22 cellular contexts compared by ENCODE assay signal in the genomic region with DNA sequence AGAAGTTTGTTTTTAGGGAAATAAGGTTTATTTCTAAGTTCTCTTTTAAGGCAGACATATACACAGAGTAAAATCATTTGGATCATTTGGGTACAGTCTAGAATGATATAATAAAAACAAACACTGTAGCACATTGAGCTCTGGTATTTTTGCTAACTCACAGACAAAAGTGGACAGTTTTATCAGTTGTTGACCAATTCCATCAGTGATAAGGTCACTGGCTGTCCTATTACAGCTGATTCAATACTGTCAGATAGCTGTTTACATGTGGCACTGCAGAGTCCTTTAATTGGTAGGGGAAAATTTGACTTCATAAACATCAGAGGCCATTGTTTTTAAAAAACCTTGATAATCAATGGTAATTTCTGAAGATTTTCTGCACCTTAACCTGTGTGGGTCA. TPM values are rescaled to one million over a fixed set of nuclear protein-coding genes. Genes with fewer than 3 reads are reported as not detected.
"Had no signal": no experiment of that assay in that cellular context is flagged by ENCODE, and none has a peak within 500 bp of the region (broad histone marks: within the 10 kb centered on the region; RNA-seq: fewer than 3 reads in every experiment).

No MANE protein-coding gene starts in this region.

- H3K27ac ChIP-seq: HL-60, RWPE1 had no signal

- DNase-seq: IMR-90, Karpas-422, KG1, MM.1S, NCI-H1092 treated with DMSO at 0.1 percent for 48 hours, NCI-H1436, NCI-H187, NCI-H2029, NCI-H2081 treated with DMSO at 0.1 percent for 48 hours, NCI-H2171, NCI-H226, NCI-H446, NCI-H510A, NCI-H524 treated with DMSO at 0.1 percent for 48 hours, NCI-H69, NCI-H774, PC-3, SHP77 had no signal

RNA-seq across cellular contexts. Expression of a gene that starts 3.5 kb away (rescaled TPM):
- total RNA-seq: IMR-90, M059J, PC-3, SK-MEL-5 had no signal
- polyA plus RNA-seq: IMR-90 had no signal

RNA-seq across cellular contexts. Expression of a gene that starts 29.9 kb away (rescaled TPM):
- total RNA-seq: IMR-90, PC-3, SK-MEL-5 had no signal
- polyA plus RNA-seq: IMR-90 had no signal
